Comparison of ENCODE assay signal across 10 cellular contexts in genomic region chr3:46966811-46967210, GRCh38. TPM values are rescaled to one million over a fixed set of nuclear protein-coding genes. Genes with fewer than 3 reads are reported as not detected.
DNase-seq lines count a peak whose midpoint lies in the region; ATAC-seq and TF ChIP-seq lines count a peak whose summit lies in the region.
"Had no signal": no experiment of that assay in that cellular context is flagged by ENCODE, and none has a peak within 500 bp of the region (broad histone marks: within the 10 kb centered on the region; RNA-seq: fewer than 3 reads in every experiment).

No MANE protein-coding gene starts in this region.

- intact Hi-C loops in colonic mucosa (cut with DNase I) (no loop called here), left colon (cut with DNase I, micrococcal nuclease) (no loop called here)

- TF ChIP-seq CTCF in GM23338 (conservative IDR thresholded peaks at IDR 0.05; ENCODE audit: low read depth in 2 of 2) (peak in 1 of 2 experiments; percentile 36; a peak in 1 of 4 replicates), colonic mucosa (IDR thresholded peaks at IDR 0.05) (no peak)

- no peak overlapping the region for H2AFZ ChIP-seq in GM23338

- H4K20me1 ChIP-seq in GM23338 (replicated peaks; ENCODE audit: insufficient read depth), result peaks cover 64% of the 10 kb centered on the region

- POLR2A ChIA-PET in naive thymus-derived CD8-positive, alpha-beta T cell (lab: Charles Lee), result interaction anchor here (0.6 to 1.4 kb wide), 5 partner anchors 9 to 20 kb away, joined by 3 to 9 read pairs (median 3); partner anchors contain the start of gene CCDC12

- H3K27me3 Mint-ChIP-seq in CD4-positive, CD25-positive, alpha-beta regulatory T cell, result no peaks in the 10 kb centered on the region
- H3K27me3 Mint-ChIP-seq in GM23338 (ENCODE audit: insufficient read depth, low read depth, poor library complexity), result peaks cover 6% of the 10 kb centered on the region
- no peaks in the 10 kb centered on the region for H3K27me3 Mint-ChIP-seq in activated naive CD8-positive, alpha-beta T cell treated with anti-CD3 and anti-CD28 coated beads, Interleukin-2, amount 50 U/mL, for 24 hours
- no peaks in the 10 kb centered on the region for H3K27me3 Mint-ChIP-seq in naive thymus-derived CD8-positive, alpha-beta T cell

- no peaks in the 10 kb centered on the region for H3K9me2 ChIP-seq in GM23338 (ENCODE audit: insufficient read depth)

- H3K4me3 Mint-ChIP-seq in CD4-positive, CD25-positive, alpha-beta regulatory T cell, result peak overlapping the region in 3 of 4 donors; percentile 22 to 80 (median 28)
- no peak overlapping the region for H3K4me3 Mint-ChIP-seq in GM23338
- H3K4me3 Mint-ChIP-seq in activated naive CD8-positive, alpha-beta T cell treated with anti-CD3 and anti-CD28 coated beads, Interleukin-2, amount 50 U/mL, for 24 hours, result no peak overlapping the region
- peak overlapping the region in 6 of 10 donors; percentile 4 to 66 (median 40) for H3K4me3 Mint-ChIP-seq in naive thymus-derived CD8-positive, alpha-beta T cell

- H3K27ac ChIP-seq in CD4-positive, CD25-positive, alpha-beta regulatory T cell (ENCODE audit: insufficient read depth, low read length, poor library complexity, severe bottlenecking), result no peak overlapping the region
- H3K27ac ChIP-seq in GM23338 (ENCODE audit: low read depth) (no peak overlapping the region), colonic mucosa (no peak overlapping the region)
- H3K27ac ChIP-seq: KMS-11 had no signal

- no peak for DNase-seq in CD4-positive, CD25-positive, alpha-beta regulatory T cell
- DNase-seq in GM23338 (ENCODE audit: low spot score) (no peak), D341Med (ENCODE audit: low spot score) (no peak), HuH-7 (ENCODE audit: low spot score) (no peak), colonic mucosa (no peak), left colon (no peak)
- no peak for DNase-seq in activated naive CD8-positive, alpha-beta T cell treated with anti-CD3 and anti-CD28 coated beads, Interleukin-2, amount 50 U/mL, for 24 hours
- no peak for DNase-seq in naive thymus-derived CD8-positive, alpha-beta T cell
- DNase-seq: effector CD8-positive, alpha-beta T cell had no signal

- H3K4me2 ChIP-seq in GM23338, result no peak overlapping the region
- H3K4me2 ChIP-seq: KMS-11 had no signal

- ATAC-seq in CD4-positive, CD25-positive, alpha-beta regulatory T cell (ENCODE audit: low read depth in 2 of 2), result peak; percentile 47 to 54
- ATAC-seq in GM23338 (peak; percentile 61), left colon (no peak)
- ATAC-seq in activated naive CD8-positive, alpha-beta T cell treated with anti-CD3 and anti-CD28 coated beads, Interleukin-2, amount 50 U/mL, for 24 hours, result peak; percentile 11
- no peak for ATAC-seq in naive thymus-derived CD8-positive, alpha-beta T cell

- peak overlapping the region; percentile 69 to 93 (median 73) for H3K27ac Mint-ChIP-seq in CD4-positive, CD25-positive, alpha-beta regulatory T cell
- 0 out of 2 replicates have a peak overlapping the region, but pooled peaks have one; percentile 3 for H3K27ac Mint-ChIP-seq in GM23338
- H3K27ac Mint-ChIP-seq in activated naive CD8-positive, alpha-beta T cell treated with anti-CD3 and anti-CD28 coated beads, Interleukin-2, amount 50 U/mL, for 24 hours, result peak overlapping the region; percentile 50
- H3K27ac Mint-ChIP-seq in naive thymus-derived CD8-positive, alpha-beta T cell, result peak overlapping the region; percentile 52 to 93 (median 75)

- peaks cover 20 to 85% (median 64%) of the 10 kb centered on the region in 4 donors for H3K4me1 Mint-ChIP-seq in CD4-positive, CD25-positive, alpha-beta regulatory T cell
- H3K4me1 Mint-ChIP-seq in GM23338, result peaks cover 27% of the 10 kb centered on the region
- peaks cover 82% of the 10 kb centered on the region for H3K4me1 Mint-ChIP-seq in activated naive CD8-positive, alpha-beta T cell treated with anti-CD3 and anti-CD28 coated beads, Interleukin-2, amount 50 U/mL, for 24 hours
- H3K4me1 Mint-ChIP-seq in naive thymus-derived CD8-positive, alpha-beta T cell, result peaks cover 46 to 85% (median 84%) of the 10 kb centered on the region in 4 donors

- no peaks in the 10 kb centered on the region for H3K9me3 ChIP-seq in CD4-positive, CD25-positive, alpha-beta regulatory T cell (ENCODE audit: control insufficient read depth in 2 of 2, low read length in 2 of 2)
- no peaks in the 10 kb centered on the region for H3K9me3 ChIP-seq in colonic mucosa

- H3K27me3 ChIP-seq in CD4-positive, CD25-positive, alpha-beta regulatory T cell (ENCODE audit: control insufficient read depth, insufficient read depth, low read length), result no peaks in the 10 kb centered on the region
- H3K27me3 ChIP-seq in GM23338 (ENCODE audit: insufficient read depth) (no peaks in the 10 kb centered on the region), colonic mucosa (no peaks in the 10 kb centered on the region)

- peaks cover 41% of the 10 kb centered on the region for H3K36me3 Mint-ChIP-seq in CD4-positive, CD25-positive, alpha-beta regulatory T cell
- peaks cover 50% of the 10 kb centered on the region for H3K36me3 Mint-ChIP-seq in GM23338 (ENCODE audit: low read depth)
- H3K36me3 Mint-ChIP-seq in activated naive CD8-positive, alpha-beta T cell treated with anti-CD3 and anti-CD28 coated beads, Interleukin-2, amount 50 U/mL, for 24 hours (ENCODE audit: low read depth), result peaks cover 40% of the 10 kb centered on the region
- peaks cover 0 to 51% (median 13%) of the 10 kb centered on the region in 3 donors for H3K36me3 Mint-ChIP-seq in naive thymus-derived CD8-positive, alpha-beta T cell

- H3F3A ChIP-seq in GM23338 (replicated peaks; ENCODE audit: low read depth), result no peaks in the 10 kb centered on the region

- no peaks in the 10 kb centered on the region for H3K9me3 Mint-ChIP-seq in CD4-positive, CD25-positive, alpha-beta regulatory T cell
- peaks cover 8% of the 10 kb centered on the region; the same call in 2 of the 3 replicates for H3K9me3 Mint-ChIP-seq in GM23338
- no peaks in the 10 kb centered on the region for H3K9me3 Mint-ChIP-seq in activated naive CD8-positive, alpha-beta T cell treated with anti-CD3 and anti-CD28 coated beads, Interleukin-2, amount 50 U/mL, for 24 hours
- no peaks in the 10 kb centered on the region for H3K9me3 Mint-ChIP-seq in naive thymus-derived CD8-positive, alpha-beta T cell

- H3K79me2 ChIP-seq in GM23338 (replicated peaks; ENCODE audit: insufficient read depth), result peaks cover 90% of the 10 kb centered on the region

- peaks cover 4% of the 10 kb centered on the region for H3K36me3 ChIP-seq in CD4-positive, CD25-positive, alpha-beta regulatory T cell (ENCODE audit: control insufficient read depth, insufficient read depth, low read length)
- H3K36me3 ChIP-seq in GM23338 (ENCODE audit: insufficient read depth) (no peaks in the 10 kb centered on the region; the same call in 1 of the 2 replicates), colonic mucosa (no peaks in the 10 kb centered on the region)

- H3K4me1 ChIP-seq in CD4-positive, CD25-positive, alpha-beta regulatory T cell (ENCODE audit: control insufficient read depth, insufficient read depth, low read length, poor library complexity, severe bottlenecking), result peaks cover 72% of the 10 kb centered on the region
- H3K4me1 ChIP-seq in GM23338 (ENCODE audit: insufficient read depth) (peaks cover under 1% of the 10 kb centered on the region; the same call in 1 of the 2 replicates), colonic mucosa (peaks cover 8% of the 10 kb centered on the region)

- peak overlapping the region; percentile 2 for H3K4me3 ChIP-seq in CD4-positive, CD25-positive, alpha-beta regulatory T cell (ENCODE audit: low read depth, low read length)
- H3K4me3 ChIP-seq in GM23338, result no peak overlapping the region
- no peak overlapping the region for H3K4me3 ChIP-seq in colonic mucosa

- no peak overlapping the region for H3K9ac ChIP-seq in colonic mucosa (ENCODE audit: low read depth in 2 of 2, low read length in 2 of 2)
- H3K9ac ChIP-seq: KMS-11 had no signal

TF ChIP-seq in GM23338, 12 proteins besides CTCF, POLR2A, EP300 and RAD21 (continues in another document):
- TF ChIP-seq POLR2AphosphoS5 (IDR thresholded peaks at IDR 0.05; ENCODE audit: low read depth) (no peak), CREB1 (CRISPR knock-in tag; IDR thresholded peaks at IDR 0.05; ENCODE audit: low read depth) (no peak), ZNF114 (CRISPR knock-in tag; IDR thresholded peaks at IDR 0.05) (no peak), STAT1 (IDR thresholded peaks at IDR 0.05; ENCODE audit: unreplicated experiment) (no peak)

RNA-seq across cellular contexts. Expression of gene CCDC12, which starts 9.7 kb away (rescaled TPM):
- total RNA-seq in CD4-positive, CD25-positive, alpha-beta regulatory T cell, result 71.8 TPM
- polyA plus RNA-seq in CD4-positive, CD25-positive, alpha-beta regulatory T cell, result 100 to 1,000 TPM in 3 of 4 donors, 10 to 100 TPM in 1; 90.4 to 116 (median 106) TPM
- total RNA-seq in GM23338 (2014; rRNA removed; shearing (Covaris generic)), result 35.1 and 42.9 TPM in 2 replicates
- polyA plus RNA-seq in GM23338 (2016; fragmentation: Nextera tagmentation; extraction: Ambion mirVana), result 133 and 136 TPM in 2 replicates
- total RNA-seq in naive thymus-derived CD8-positive, alpha-beta T cell, result 10 to 100 TPM; 58.8 to 59.5 TPM
- 100 to 1,000 TPM in 2 of 3 donors, 10 to 100 TPM in 1; 81.9 to 106 (median 106) TPM for polyA plus RNA-seq in naive thymus-derived CD8-positive, alpha-beta T cell
- 10 to 100 TPM; 34.1 to 55.7 TPM for total RNA-seq in colonic mucosa
- total RNA-seq in left colon, result 10 to 100 TPM; 40.0 to 54.4 TPM

RNA-seq across cellular contexts. Expression of gene NBEAL2, which starts 12.7 kb away (rescaled TPM):
- 429 TPM for total RNA-seq in CD4-positive, CD25-positive, alpha-beta regulatory T cell
- polyA plus RNA-seq in CD4-positive, CD25-positive, alpha-beta regulatory T cell, result 10 to 100 TPM in 2 of 4 donors, 1 to 10 TPM in 2; 4.7 to 13.5 (median 8.6) TPM
- 66.1 and 79.9 TPM in 2 replicates for total RNA-seq in GM23338 (2014; rRNA removed; shearing (Covaris generic))
- 13.5 and 14.0 TPM in 2 replicates for polyA plus RNA-seq in GM23338 (2016; fragmentation: Nextera tagmentation; extraction: Ambion mirVana)
- 10 to 100 TPM; 40.7 to 46.0 TPM for total RNA-seq in naive thymus-derived CD8-positive, alpha-beta T cell
- polyA plus RNA-seq in naive thymus-derived CD8-positive, alpha-beta T cell, result 1 to 10 TPM in 2 of 3 donors, under 1 TPM in 1; 0.89 to 2.8 (median 1.9) TPM
- total RNA-seq in colonic mucosa (100 to 1,000 TPM in 1 of 2 donors, 10 to 100 TPM in 1; 40.9 to 106 TPM), left colon (10 to 100 TPM; 51.4 to 98.1 TPM)

Comparison
In these comparisons a context has a peak if more than half of its experiments do, and no peak if none do; other contexts are left out.
1. ATAC-seq: peak in CD4-positive, CD25-positive, alpha-beta regulatory T cell (2 of 2), GM23338 (single experiment) and activated naive CD8-positive, alpha-beta T cell treated with anti-CD3 and anti-CD28 coated beads, Interleukin-2, amount 50 U/mL, for 24 hours (single experiment); none in naive thymus-derived CD8-positive, alpha-beta T cell (0 of 2) and left colon (single experiment).
2. H3K27ac Mint-ChIP-seq: peak in every context shown above with its lines; median percentile 75 in naive thymus-derived CD8-positive, alpha-beta T cell; 73 in CD4-positive, CD25-positive, alpha-beta regulatory T cell; 50 in activated naive CD8-positive, alpha-beta T cell treated with anti-CD3 and anti-CD28 coated beads, Interleukin-2, amount 50 U/mL, for 24 hours; 3 in GM23338.
3. H3K4me3 Mint-ChIP-seq: peak in CD4-positive, CD25-positive, alpha-beta regulatory T cell (3 of 4) and naive thymus-derived CD8-positive, alpha-beta T cell (6 of 10); none in GM23338 (single experiment) and activated naive CD8-positive, alpha-beta T cell treated with anti-CD3 and anti-CD28 coated beads, Interleukin-2, amount 50 U/mL, for 24 hours (single experiment).